In the genomic region with DNA sequence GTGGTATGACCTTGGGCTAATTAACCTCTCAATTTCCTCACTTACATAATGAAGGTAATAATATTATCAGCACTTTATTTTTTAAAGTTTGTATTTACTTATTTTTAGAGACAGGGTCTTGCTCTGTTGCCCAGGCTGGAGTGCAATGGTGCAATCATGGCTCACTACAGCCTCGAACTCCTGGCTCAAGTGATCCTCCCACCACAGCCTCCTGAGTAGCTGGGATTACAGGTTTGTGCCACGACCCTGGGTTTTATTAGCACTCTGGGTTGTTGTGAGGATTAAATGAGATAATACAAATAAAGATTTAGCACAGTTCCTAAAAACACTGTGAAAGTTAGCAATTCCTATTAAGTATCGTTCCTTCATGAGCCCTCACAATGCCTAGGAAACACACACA, we compare ENCODE assay signal across 34 cellular contexts. TPM values are rescaled to one million over a fixed set of nuclear protein-coding genes. Genes with fewer than 3 reads are reported as not detected.
"Had no signal": no experiment of that assay in that cellular context is flagged by ENCODE, and none has a peak within 500 bp of the region (broad histone marks: within the 10 kb centered on the region; RNA-seq: fewer than 3 reads in every experiment).

No MANE protein-coding gene starts in this region.

- ATAC-seq: activated naive CD4-positive, alpha-beta T cell treated with anti-CD3 and anti-CD28 coated beads, Interleukin-2, amount 50 U/mL, for 72 hours; activated naive CD8-positive, alpha-beta T cell treated with anti-CD3 and anti-CD28 coated beads, Interleukin-2, amount 50 U/mL, for 24 hours; activated T-cell treated with anti-CD3 and anti-CD28 coated beads, Interleukin-2, amount 50 U/mL, for 4 hours; activated T-cell treated with anti-CD3 and anti-CD28 coated beads, Interleukin-2, amount 50 U/mL, for 72 hours; activated T-helper 17 cell treated with anti-CD3 and anti-CD28 coated beads, Interleukin-2, amount 50 U/mL, for 72 hours; body of pancreas had no signal

- H3K27me3 ChIP-seq: adrenal gland, ascending aorta, body of pancreas, brain microvascular endothelial cell, breast epithelium, cardiac muscle cell had no signal

- H3K36me3 ChIP-seq: adrenal gland, ascending aorta, brain microvascular endothelial cell, breast epithelium, cardiac muscle cell had no signal

- H3K27ac ChIP-seq: adrenal gland, ascending aorta, body of pancreas, brain microvascular endothelial cell, breast epithelium, cardiac muscle cell had no signal

- H3K9me3 ChIP-seq: adrenal gland, ascending aorta, body of pancreas, breast epithelium had no signal

- DNase-seq: activated effector memory CD4-positive, alpha-beta T cell treated with anti-CD3 and anti-CD28 coated beads, Interleukin-2, amount 50 U/mL, for 16 hours; activated effector memory CD4-positive, alpha-beta T cell treated with Interleukin-2 at 50 U/mL for 16 hours; activated gamma-delta T cell; activated gamma-delta T cell treated with Interleukin-2 at 50 U/mL for 16 hours; activated naive CD4-positive, alpha-beta T cell; activated naive CD4-positive, alpha-beta T cell treated with anti-CD3 and anti-CD28 coated beads for 36 hours; activated naive CD4-positive, alpha-beta T cell treated with anti-CD3 and anti-CD28 coated beads, Interleukin-2, amount 10 ng/mL, durations not matched to agents 7 days and 5 days; activated naive CD4-positive, alpha-beta T cell treated with anti-CD3 and anti-CD28 coated beads, Interleukin-2, amount 50 U/mL, for 16 hours; activated naive CD4-positive, alpha-beta T cell treated with Interleukin-2 at 50 U/mL for 16 hours; activated naive CD8-positive, alpha-beta T cell treated with anti-CD3 and anti-CD28 coated beads for 36 hours; activated naive CD8-positive, alpha-beta T cell treated with anti-CD3 and anti-CD28 coated beads, Interleukin-2, amount 10 ng/mL, durations not matched to agents 7 days and 5 days; activated naive CD8-positive, alpha-beta T cell treated with anti-CD3 and anti-CD28 coated beads, Interleukin-2, amount 50 U/mL, for 24 hours; activated T-cell treated with anti-CD3 and anti-CD28 coated beads, Interleukin-2, amount 50 U/mL, for 1 hour; activated T-cell treated with anti-CD3 and anti-CD28 coated beads, Interleukin-2, amount 50 U/mL, for 24 hours; activated T-cell treated with anti-CD3 and anti-CD28 coated beads, Interleukin-2, amount 50 U/mL, for 4 hours; activated T-cell treated with anti-CD3 and anti-CD28 coated beads, Interleukin-2, amount 50 U/mL, for 48 hours; activated T-cell treated with anti-CD3 and anti-CD28 coated beads, Interleukin-2, amount 50 U/mL, for 72 hours; amniotic stem cell; amygdala; anterior cingulate cortex; aorta; body of pancreas; brain microvascular endothelial cell; caudate nucleus; central memory CD4-positive, alpha-beta T cell; cerebellar nuclear complex had no signal

- FAIRE-seq: astrocyte, bronchial epithelial cell had no signal

- H3K4me3 ChIP-seq: adrenal gland, ascending aorta, body of pancreas, breast epithelium, cardiac muscle cell had no signal

- H3K4me1 ChIP-seq: body of pancreas, breast epithelium had no signal

RNA-seq across cellular contexts. Expression of gene BAMBI, which starts 14.7 kb away (rescaled TPM):
- total RNA-seq: activated T-helper 17 cell treated with anti-CD3 and anti-CD28 coated beads, Interleukin-2, amount 50 U/mL, for 72 hours had no signal
